18 cellular contexts compared by ENCODE assay signal in genomic region chr18:2854871-2855270, GRCh38. TPM values are rescaled to one million over a fixed set of nuclear protein-coding genes. Genes with fewer than 3 reads are reported as not detected.
DNase-seq lines count a peak whose midpoint lies in the region; ATAC-seq and TF ChIP-seq lines count a peak whose summit lies in the region.
"Had no signal": no experiment of that assay in that cellular context is flagged by ENCODE, and none has a peak within 500 bp of the region (broad histone marks: within the 10 kb centered on the region; RNA-seq: fewer than 3 reads in every experiment).

No MANE protein-coding gene starts in this region.

- no peaks in the 10 kb centered on the region for H3F3A ChIP-seq in GM23338 (replicated peaks; ENCODE audit: low read depth)

- H3K4me1 Mint-ChIP-seq in GM23338 (peaks cover 3% of the 10 kb centered on the region; the same call in 2 of the 3 replicates), chondrocyte (ENCODE audit: low read depth) (peaks cover 35% of the 10 kb centered on the region), mesothelial cell of epicardium (peaks cover 41% of the 10 kb centered on the region)
- H3K4me1 Mint-ChIP-seq: memory B cell had no signal

- H2AFZ ChIP-seq in GM23338, result peak overlapping the region; percentile 63

- H3K4me1 ChIP-seq in GM23338 (ENCODE audit: insufficient read depth), result no peaks in the 10 kb centered on the region
- H3K4me1 ChIP-seq in thoracic aorta (ENCODE audit: control insufficient read depth in 1 of 2, low read depth in 2 of 2), result peaks cover 19 to 36% of the 10 kb centered on the region in 2 donors
- peaks cover 27% of the 10 kb centered on the region for H3K4me1 ChIP-seq in lower lobe of right lung
- H3K4me1 ChIP-seq: prostate gland, SJSA1 had no signal

- DNase-seq in GM23338 (ENCODE audit: low spot score) (no peak), chondrocyte (ENCODE audit: low spot score) (no peak), mesothelial cell of epicardium (ENCODE audit: low spot score in 2 of 2, unreplicated experiment in 2 of 2) (no peak), thoracic aorta (ENCODE audit: low spot score) (no peak), lower lobe of right lung (no peak)
- DNase-seq in activated CD8-positive, alpha-beta memory T cell treated with anti-CD3 and anti-CD28 coated beads for 24 hours, result no peak
- DNase-seq: activated CD4-positive, alpha-beta T cell treated with anti-CD3 and anti-CD28 coated beads, Interleukin-2, amount 50 U/mL, for 4 hours; activated T-cell treated with anti-CD3 and anti-CD28 coated beads for 4 hours; effector CD4-positive, alpha-beta T cell; NCI-H1417 treated with DMSO at 0.1 percent for 48 hours; NCI-H82; T-helper 17 cell had no signal

- peaks cover 5% of the 10 kb centered on the region for H3K9me2 ChIP-seq in GM23338 (ENCODE audit: insufficient read depth)

- no peak overlapping the region for H3K27ac Mint-ChIP-seq in GM23338
- peak overlapping the region; percentile 15 for H3K27ac Mint-ChIP-seq in chondrocyte (ENCODE audit: unreplicated experiment)
- no peak overlapping the region for H3K27ac Mint-ChIP-seq in mesothelial cell of epicardium
- H3K27ac Mint-ChIP-seq: memory B cell; natural killer cell treated with Interleukin-12 subunit alpha and Interleukin-12 subunit beta and Interleukin-15 and Interleukin-18, amount 100 ng/mL, for 72 hours; T-helper 17 cell had no signal

- intact Hi-C loops in lower lobe of right lung (cut with DNase I), result no loop called here

- no peak overlapping the region for H3K4me3 Mint-ChIP-seq in GM23338
- no peak overlapping the region for H3K4me3 Mint-ChIP-seq in chondrocyte (ENCODE audit: unreplicated experiment)
- H3K4me3 Mint-ChIP-seq in mesothelial cell of epicardium, result peak overlapping the region; percentile 1
- H3K4me3 Mint-ChIP-seq: memory B cell; natural killer cell treated with Interleukin-12 subunit alpha and Interleukin-12 subunit beta and Interleukin-15 and Interleukin-18, amount 100 ng/mL, for 72 hours; T-helper 17 cell had no signal

- H4K20me1 ChIP-seq in GM23338 (replicated peaks; ENCODE audit: insufficient read depth), result no peaks in the 10 kb centered on the region

- H3K36me3 ChIP-seq in GM23338 (ENCODE audit: insufficient read depth) (no peaks in the 10 kb centered on the region), thoracic aorta (no peaks in the 10 kb centered on the region), lower lobe of right lung (peaks cover 12% of the 10 kb centered on the region)
- H3K36me3 ChIP-seq: prostate gland, SJSA1 had no signal

- H3K79me2 ChIP-seq in GM23338 (replicated peaks; ENCODE audit: insufficient read depth), result no peaks in the 10 kb centered on the region

- peaks cover 2% of the 10 kb centered on the region; the same call in 1 of the 3 replicates for H3K36me3 Mint-ChIP-seq in GM23338 (ENCODE audit: low read depth)
- no peaks in the 10 kb centered on the region for H3K36me3 Mint-ChIP-seq in chondrocyte (ENCODE audit: low read depth)
- H3K36me3 Mint-ChIP-seq in mesothelial cell of epicardium, result peaks cover 7% of the 10 kb centered on the region
- H3K36me3 Mint-ChIP-seq: natural killer cell treated with Interleukin-12 subunit alpha and Interleukin-12 subunit beta and Interleukin-15 and Interleukin-18, amount 100 ng/mL, for 72 hours had no signal

- H3K27ac ChIP-seq in GM23338 (ENCODE audit: low read depth) (no peak overlapping the region), thoracic aorta (peak overlapping the region; percentile 45 to 51), lower lobe of right lung (no peak overlapping the region)
- H3K27ac ChIP-seq: prostate gland, SJSA1, VCaP had no signal

- H3K9me3 Mint-ChIP-seq in GM23338, result peaks cover 8% of the 10 kb centered on the region; the same call in 2 of the 3 replicates
- H3K9me3 Mint-ChIP-seq in chondrocyte (ENCODE audit: low read depth), result peaks cover 7% of the 10 kb centered on the region
- H3K9me3 Mint-ChIP-seq in mesothelial cell of epicardium, result peaks cover 10% of the 10 kb centered on the region
- H3K9me3 Mint-ChIP-seq: natural killer cell treated with Interleukin-12 subunit alpha and Interleukin-12 subunit beta and Interleukin-15 and Interleukin-18, amount 100 ng/mL, for 72 hours had no signal

- no peak overlapping the region for H3K4me2 ChIP-seq in GM23338

- peak; percentile 35; the same call in 2 of the 3 replicates for ATAC-seq in GM23338
- no peak for ATAC-seq in thoracic aorta (ENCODE audit: insufficient number of reproducible peaks, low FRiP score, low read depth)
- no peak for ATAC-seq in lower lobe of right lung
- no peak for ATAC-seq in GM18505 (IDR thresholded peaks at IDR 0.05; ENCODE audit: unreplicated experiment)
- ATAC-seq: T-helper 17 cell had no signal

- TF ChIP-seq CTCF in GM23338 (conservative IDR thresholded peaks at IDR 0.05; ENCODE audit: low read depth in 2 of 2) (no peak), chondrocyte (IDR thresholded peaks at IDR 0.05) (no peak), mesothelial cell of epicardium (IDR thresholded peaks at IDR 0.05; ENCODE audit: unreplicated experiment) (no peak), thoracic aorta (IDR thresholded peaks at IDR 0.05) (no peak), lower lobe of right lung (IDR thresholded peaks at IDR 0.05) (no peak)

- no peak overlapping the region for H3K4me3 ChIP-seq in GM23338
- H3K4me3 ChIP-seq in thoracic aorta, result peak overlapping the region; percentile 43
- no peak overlapping the region for H3K4me3 ChIP-seq in lower lobe of right lung
- H3K4me3 ChIP-seq: prostate gland, SJSA1 had no signal

- H3K9me3 ChIP-seq in thoracic aorta (no peaks in the 10 kb centered on the region), lower lobe of right lung (no peaks in the 10 kb centered on the region)
- H3K9me3 ChIP-seq: prostate gland, SJSA1 had no signal

- H3K27me3 ChIP-seq in GM23338 (ENCODE audit: insufficient read depth) (peaks cover 8% of the 10 kb centered on the region), thoracic aorta (replicated peaks; ENCODE audit: insufficient read depth) (no peaks in the 10 kb centered on the region), lower lobe of right lung (ENCODE audit: low read depth) (peaks cover 7% of the 10 kb centered on the region)

- H3K27me3 Mint-ChIP-seq in GM23338 (ENCODE audit: insufficient read depth, low read depth, poor library complexity), result peaks cover 2% of the 10 kb centered on the region
- no peaks in the 10 kb centered on the region for H3K27me3 Mint-ChIP-seq in chondrocyte (ENCODE audit: low read depth)
- H3K27me3 Mint-ChIP-seq in mesothelial cell of epicardium (ENCODE audit: low read depth), result peaks cover 21% of the 10 kb centered on the region

- TF ChIP-seq POLR2A in GM18505 (IDR thresholded peaks at IDR 0.05; ENCODE audit: borderline replicate concordance, extremely low read depth, insufficient read depth, insufficient read length), result no peak

TF ChIP-seq in GM23338, 12 proteins besides CTCF, POLR2A, EP300 and RAD21 (continues in another document):
- TF ChIP-seq EZH2 (IDR thresholded peaks at IDR 0.05; ENCODE audit: low read depth, unreplicated experiment) (no peak), EZH2phosphoT487 (IDR thresholded peaks at IDR 0.05; ENCODE audit: unreplicated experiment) (no peak)

RNA-seq across cellular contexts. Expression of gene EMILIN2, which starts 8.1 kb away (rescaled TPM):
- 7.1 and 11.6 TPM in 2 replicates for total RNA-seq in GM23338 (2014; rRNA removed; shearing (Covaris generic))
- 3.0 and 3.7 TPM in 2 replicates for polyA plus RNA-seq in GM23338 (2016; fragmentation: Nextera tagmentation; extraction: Ambion mirVana)
- 2.2 to 9.9 TPM (median 9.3 TPM) in 3 replicates for total RNA-seq in chondrocyte
- 30.2 to 31.3 TPM (median 30.2 TPM) in 3 replicates for total RNA-seq in mesothelial cell of epicardium
- 10 to 100 TPM; 22.6 to 27.4 TPM for total RNA-seq in thoracic aorta
- 51.5 TPM for total RNA-seq in lower lobe of right lung

Comparison
In these comparisons a context has a peak if more than half of its experiments do, and no peak if none do; other contexts are left out.
1. H3K27ac ChIP-seq: peak in thoracic aorta (2 of 2); none in GM23338 (single experiment) and lower lobe of right lung (single experiment).